Comparison of ENCODE assay signal across 18 cellular contexts in genomic region chr7:151024435-151025056, GRCh38. TPM values are rescaled to one million over a fixed set of nuclear protein-coding genes. Genes with fewer than 3 reads are reported as not detected.
A peak's percentile ranks its signal among the peaks of the same experiment; 100 is the strongest.
DNase-seq lines count a peak whose midpoint lies in the region; ATAC-seq and TF ChIP-seq lines count a peak whose summit lies in the region.
"Had no signal": no experiment of that assay in that cellular context is flagged by ENCODE, and none has a peak within 500 bp of the region (broad histone marks: within the 10 kb centered on the region; RNA-seq: fewer than 3 reads in every experiment).

Gene ATG9B, minus strand, starts transcription at chr7:151024494. Its CDS starts 71 bp downstream, at chr7:151024423.

- POLR2A ChIA-PET in HEK293 (lab: Yijun Ruan, JAX), result interaction anchor here (0.6 kb wide), 1 partner anchor 22 kb away, joined by 3 read pairs; no protein-coding TSS in a partner anchor

- peaks cover 20% of the 10 kb centered on the region for H3K4me1 Mint-ChIP-seq in central memory CD8-positive, alpha-beta T cell
- H3K4me1 Mint-ChIP-seq in neural crest cell, result peaks cover 35% of the 10 kb centered on the region

- CTCF ChIA-PET in HEK293 (lab: Yijun Ruan, JAX), result interaction anchor here (0.7 to 5.6 kb wide), 3 partner anchors 13 to 61 kb away, joined by 3 to 22 read pairs (median 3); no protein-coding TSS in a partner anchor

- H3K27me3 Mint-ChIP-seq in central memory CD8-positive, alpha-beta T cell, result peaks cover 33% of the 10 kb centered on the region
- H3K27me3 Mint-ChIP-seq in neural crest cell (ENCODE audit: low read depth), result peaks cover 12% of the 10 kb centered on the region

- ATAC-seq in central memory CD8-positive, alpha-beta T cell (replicated peaks; ENCODE audit: extremely low read depth, poor library complexity, severe bottlenecking), result no peak
- ATAC-seq in HG02642 (IDR thresholded peaks at IDR 0.05; ENCODE audit: poor library complexity, unreplicated experiment) (no peak), HG02678 (IDR thresholded peaks at IDR 0.05; ENCODE audit: unreplicated experiment) (no peak)
- ATAC-seq: mucosa of descending colon, Right ventricle myocardium inferior, T-helper 17 cell had no signal

- H3K9me3 Mint-ChIP-seq in central memory CD8-positive, alpha-beta T cell, result no peaks in the 10 kb centered on the region
- H3K9me3 Mint-ChIP-seq in neural crest cell, result no peaks in the 10 kb centered on the region

- peak within 1 kb of the TSS; percentile 25 for H3K27ac Mint-ChIP-seq in central memory CD8-positive, alpha-beta T cell (ENCODE audit: low read depth)
- H3K27ac Mint-ChIP-seq in neural crest cell (ENCODE audit: unreplicated experiment), result no peak within 1 kb of the TSS
- H3K27ac Mint-ChIP-seq: T-helper 17 cell had no signal

- TF ChIP-seq CTCF in HEK293 (tag by site-specific recombination; IDR thresholded peaks at IDR 0.05), result no peak
- no peak for TF ChIP-seq CTCF in neural crest cell (conservative IDR thresholded peaks at IDR 0.05)

- H3K4me3 ChIP-seq in HEK293 (ENCODE audit: low read depth, low read length), result no peak within 1 kb of the TSS
- H3K4me3 ChIP-seq: mucosa of descending colon, ovary had no signal

- H3K9me3 ChIP-seq in HEK293 (ENCODE audit: control insufficient read depth, insufficient read depth, low read depth, low read length), result no peaks in the 10 kb centered on the region
- H3K9me3 ChIP-seq: mucosa of descending colon, ovary had no signal

- DNase-seq in COLO668 (lab: John Stamatoyannopoulos, UW; ENCODE audit: unreplicated experiment), result peak; percentile 32
- DNase-seq in central memory CD8-positive, alpha-beta T cell (ENCODE audit: low spot score in 2 of 2), result no peak
- DNase-seq in neural crest cell (ENCODE audit: low read depth, low spot score), result no peak
- no peak for DNase-seq in NCI-H2196 (lab: John Stamatoyannopoulos, UW; ENCODE audit: unreplicated experiment)
- DNase-seq: activated CD4-positive, CD25-positive, alpha-beta regulatory T cell; activated CD8-positive, alpha-beta memory T cell treated with anti-CD3 and anti-CD28 coated beads, Interleukin-2, amount 50 U/mL, for 4 hours; activated naive CD4-positive, alpha-beta T cell treated with anti-CD3 and anti-CD28 coated beads, Interleukin-2, amount 50 U/mL, for 16 hours; brain microvascular endothelial cell; DND-41; Karpas-422; mucosa of descending colon; NCI-H1417; ovary; T-helper 17 cell had no signal

- no peaks in the 10 kb centered on the region for H3K36me3 ChIP-seq in HEK293 (ENCODE audit: control insufficient read depth in 2 of 2, insufficient read depth in 1 of 2, low read length in 2 of 2)
- H3K36me3 ChIP-seq: brain microvascular endothelial cell, ovary had no signal

- no peak within 1 kb of the TSS for H3K27ac ChIP-seq in HEK293 (ENCODE audit: extremely low read depth, low read depth, low read length)
- H3K27ac ChIP-seq: brain microvascular endothelial cell, ovary had no signal

- H3K4me3 Mint-ChIP-seq in central memory CD8-positive, alpha-beta T cell, result no peak within 1 kb of the TSS
- peak within 1 kb of the TSS; percentile 41 for H3K4me3 Mint-ChIP-seq in neural crest cell
- H3K4me3 Mint-ChIP-seq: T-helper 17 cell had no signal

- H3K36me3 Mint-ChIP-seq in central memory CD8-positive, alpha-beta T cell (ENCODE audit: insufficient read depth), result peaks cover 9% of the 10 kb centered on the region
- no peaks in the 10 kb centered on the region for H3K36me3 Mint-ChIP-seq in neural crest cell (ENCODE audit: low read depth)

- no peaks in the 10 kb centered on the region for H3K4me1 ChIP-seq in HEK293 (ENCODE audit: control insufficient read depth, insufficient read depth, low read length)

TF ChIP-seq in HEK293, 187 proteins besides CTCF, POLR2A, EP300 and RAD21:
- TF ChIP-seq ZNF280D (tag by site-specific recombination; IDR thresholded peaks at IDR 0.05) (no peak), SCRT2 (tag by site-specific recombination; IDR thresholded peaks at IDR 0.05) (peak; percentile 60; the same call in 1 of the 2 replicates)

RNA-seq across cellular contexts. Expression of gene ATG9B, which starts in this region (rescaled TPM):
- 8.0 and 9.2 TPM in 2 replicates for total RNA-seq in neural crest cell
- total RNA-seq: Right ventricle myocardium inferior had no signal
